ENCODE assay signal across 2 cellular contexts in genomic region chr1:225539575-225539974, GRCh38.
TF ChIP-seq lines count a peak whose summit lies in the region.

No MANE protein-coding gene starts in this region.

TF ChIP-seq in HEK293, 187 proteins besides CTCF, POLR2A, EP300 and RAD21 (continued from another document):
- peak; percentile 49; the same call in 1 of the 2 replicates for TF ChIP-seq PRDM6 (tag by site-specific recombination; IDR thresholded peaks at IDR 0.05)

TF ChIP-seq in HepG2, 621 proteins besides CTCF, POLR2A, EP300 and RAD21 (continued from another document):
- TF ChIP-seq ZBTB25 (CRISPR knock-in tag; IDR thresholded peaks at IDR 0.05): no peak
- TF ChIP-seq MIER2 (CRISPR knock-in tag; IDR thresholded peaks at IDR 0.05): no peak
- TF ChIP-seq ZNF275 (CRISPR knock-in tag; IDR thresholded peaks at IDR 0.05; ENCODE audit: borderline replicate concordance): no peak
- TF ChIP-seq AHR (CRISPR knock-in tag; IDR thresholded peaks at IDR 0.05): no peak
- no peak for TF ChIP-seq ZNF30 (CRISPR knock-in tag; IDR thresholded peaks at IDR 0.05)
- no peak for TF ChIP-seq IKZF5 (CRISPR knock-in tag; IDR thresholded peaks at IDR 0.05)
- no peak for TF ChIP-seq ZHX2 (IDR thresholded peaks at IDR 0.05; ENCODE audit: low read depth)
- TF ChIP-seq ZHX2 (CRISPR knock-in tag; IDR thresholded peaks at IDR 0.05; ENCODE audit: borderline replicate concordance): no peak
- TF ChIP-seq IKZF1 (IDR thresholded peaks at IDR 0.05): no peak
- no peak for TF ChIP-seq ZNF296 (CRISPR knock-in tag; conservative IDR thresholded peaks at IDR 0.05)
- TF ChIP-seq RFX3 (CRISPR knock-in tag; IDR thresholded peaks at IDR 0.05): no peak
- no peak for TF ChIP-seq CHD4 (IDR thresholded peaks at IDR 0.05; ENCODE audit: borderline replicate concordance, low read length)
- no peak for TF ChIP-seq POGK (CRISPR knock-in tag; conservative IDR thresholded peaks at IDR 0.05)
